In genomic region chr7:132773527-132773956, GRCh38 we compare ENCODE assay signal across 18 cellular contexts.
DNase-seq lines count a peak whose midpoint lies in the region; ATAC-seq, FAIRE-seq and TF ChIP-seq lines count a peak whose summit lies in the region.
"Had no signal": no experiment of that assay in that cellular context is flagged by ENCODE, and none has a peak within 500 bp of the region (broad histone marks: within the 10 kb centered on the region; RNA-seq: fewer than 3 reads in every experiment).

No MANE protein-coding gene starts in this region.

- no peaks in the 10 kb centered on the region for H3K9me2 ChIP-seq in Karpas-422 (replicated peaks; ENCODE audit: insufficient read depth, low read length)

- intact Hi-C loops in HepG2 (cut with micrococcal nuclease; ENCODE audit: unreplicated experiment), result no loop called here
- intact Hi-C loops in right lobe of liver (cut with DNase I), result no loop called here
- intact Hi-C loops in uterus (cut with DNase I; ENCODE audit: low total_unique reads), result no loop called here

- no peak for TF ChIP-seq CTCF in HepG2 (CRISPR knock-in tag; IDR thresholded peaks at IDR 0.05)
- no peak for TF ChIP-seq CTCF in right lobe of liver (IDR thresholded peaks at IDR 0.05)
- no peak for TF ChIP-seq CTCF in uterus (IDR thresholded peaks at IDR 0.05)

- CTCF ChIA-PET in HepG2 (lab: Yijun Ruan, JAX; ENCODE audit: low intra/inter-chr PET ratio, low total read pairs), result no interaction called here

- H3K9me3 ChIP-seq in HepG2 (ENCODE audit: low read length), result peaks cover 6% of the 10 kb centered on the region; the same call in 1 of the 2 replicates
- no peaks in the 10 kb centered on the region for H3K9me3 ChIP-seq in right lobe of liver
- H3K9me3 ChIP-seq in uterus, result no peaks in the 10 kb centered on the region
- H3K9me3 ChIP-seq in Karpas-422 (ENCODE audit: low read length), result peaks cover 8% of the 10 kb centered on the region

- in situ Hi-C loops in HepG2 (cut with HindIII; ENCODE audit: extremely low pct_ligation_motif_present, low pct_unique_long_range_greater_than_20kb), result no loop called here

- no peaks in the 10 kb centered on the region for H3K79me2 ChIP-seq in HepG2 (ENCODE audit: insufficient read depth, low read length)
- H3K79me2 ChIP-seq in Karpas-422 (ENCODE audit: low read length), result no peaks in the 10 kb centered on the region

- TF ChIP-seq EP300 in HepG2 (IDR thresholded peaks at IDR 0.05; ENCODE audit: low read depth in 2 of 2, low read length in 2 of 2) (no peak), HepG2 (CRISPR knock-in tag; IDR thresholded peaks at IDR 0.05; ENCODE audit: borderline replicate concordance) (no peak)

- H2AFZ ChIP-seq in HepG2 (ENCODE audit: low read length) (no peak overlapping the region), Karpas-422 (ENCODE audit: low read length) (no peak overlapping the region)

- H4K20me1 ChIP-seq in HepG2 (ENCODE audit: insufficient read depth, low read length), result no peaks in the 10 kb centered on the region
- no peaks in the 10 kb centered on the region for H4K20me1 ChIP-seq in Karpas-422 (ENCODE audit: insufficient read depth, low read depth, low read length)
- H4K20me1 ChIP-seq: BLaER1 had no signal

- DNase-seq in HepG2 (ENCODE audit: low spot score), result no peak
- DNase-seq in right lobe of liver, result no peak
- peak; percentile 74 for DNase-seq in NCI-H1694 treated with DMSO at 0.1 percent for 48 hours (lab: John Stamatoyannopoulos, UW)
- peak; percentile 77 for DNase-seq in dedifferentiated amniotic fluid mesenchymal stem cell (ENCODE audit: extremely low spot score)
- DNase-seq in stromal cell of bone marrow (ENCODE audit: low read depth), result peak; percentile 69
- DNase-seq in stimulated activated CD4-positive, alpha-beta T cell treated with anti-CD3 and anti-CD28 coated beads, Interleukin-2, amount 100 ng/mL, for 24 hours, result no peak
- DNase-seq in uterus, result no peak
- no peak for DNase-seq in Karpas-422
- DNase-seq: activated CD8-positive, alpha-beta T cell treated with anti-CD3 and anti-CD28 coated beads for 36 hours; activated gamma-delta T cell; DMS 273 treated with DMSO at 0.1 percent for 48 hours; effector CD8-positive, alpha-beta T cell; mesenchymal stem cell; NCI-H1092 treated with DMSO at 0.1 percent for 48 hours; trophoblast cell had no signal

- no peak overlapping the region for H3K4me3 ChIP-seq in HepG2 (replicated peaks in 1 of 3; ENCODE audit: insufficient read depth in 1 of 3, low read depth in 2 of 3, low read length in 3 of 3)
- H3K4me3 ChIP-seq in right lobe of liver, result no peak overlapping the region
- H3K4me3 ChIP-seq in uterus, result no peak overlapping the region
- no peak overlapping the region for H3K4me3 ChIP-seq in Karpas-422 (ENCODE audit: low read length)
- H3K4me3 ChIP-seq: BLaER1 had no signal

- FAIRE-seq in HepG2 (lab: Jason Lieb, UNC), result no peak
- FAIRE-seq: H1 had no signal

- TF ChIP-seq POLR2A in HepG2 (IDR thresholded peaks at IDR 0.05; ENCODE audit: insufficient read depth in 1 of 2, low read depth in 2 of 2, low read length in 2 of 2), result no peak
- no peak for TF ChIP-seq POLR2A in right lobe of liver (IDR thresholded peaks at IDR 0.05)
- TF ChIP-seq POLR2A in uterus (IDR thresholded peaks at IDR 0.05), result no peak

- H3K27ac ChIP-seq in HepG2 (ENCODE audit: extremely low read length, insufficient read depth, low read length), result no peak overlapping the region
- H3K27ac ChIP-seq in right lobe of liver, result no peak overlapping the region
- no peak overlapping the region for H3K27ac ChIP-seq in uterus
- H3K27ac ChIP-seq in Karpas-422 (ENCODE audit: low read length), result no peak overlapping the region
- H3K27ac ChIP-seq: BLaER1 had no signal

- H3K36me3 ChIP-seq in HepG2 (replicated peaks in 1 of 2; ENCODE audit: control insufficient read depth in 1 of 2, insufficient read depth in 2 of 2, low read length in 2 of 2) (no peaks in the 10 kb centered on the region), right lobe of liver (no peaks in the 10 kb centered on the region), uterus (no peaks in the 10 kb centered on the region), Karpas-422 (ENCODE audit: insufficient read depth, low read length) (no peaks in the 10 kb centered on the region)
- H3K36me3 ChIP-seq: BLaER1 had no signal

- WGBS in HepG2 (ENCODE audit: low lambda C conversion rate), result 23% methylated on average over 5 of the region's 5 CpGs
- WGBS in right lobe of liver (ENCODE audit: insufficient coverage, low coverage, low lambda C conversion rate, missing lambda C conversion rate), result 72% methylated on average over 5 of the region's 5 CpGs

- no peak for ATAC-seq in HepG2
- ATAC-seq in right lobe of liver, result no peak
- ATAC-seq: activated CD8-positive, alpha-beta T cell treated with anti-CD3 and anti-CD28 coated beads for 36 hours; sciatic nerve had no signal

- H3K27me3 ChIP-seq in HepG2 (ENCODE audit: control insufficient read depth in 1 of 2, insufficient read depth in 2 of 2, low read length in 2 of 2) (no peaks in the 10 kb centered on the region), right lobe of liver (no peaks in the 10 kb centered on the region), uterus (no peaks in the 10 kb centered on the region), Karpas-422 (ENCODE audit: low read length) (no peaks in the 10 kb centered on the region)
- H3K27me3 ChIP-seq: BLaER1 had no signal

- TF ChIP-seq RAD21 in HepG2 (CRISPR knock-in tag; IDR thresholded peaks at IDR 0.05), result no peak

- H3K9ac ChIP-seq in HepG2 (ENCODE audit: insufficient read depth, low read depth, low read length) (no peak overlapping the region), Karpas-422 (ENCODE audit: low read length) (no peak overlapping the region)
- H3K9ac ChIP-seq: BLaER1 had no signal

- H3K4me2 ChIP-seq in HepG2 (ENCODE audit: low read depth, low read length), result no peak overlapping the region
- H3K4me2 ChIP-seq in Karpas-422 (ENCODE audit: low read depth, low read length, poor library complexity, severe bottlenecking), result no peak overlapping the region
- H3K4me2 ChIP-seq: BLaER1 had no signal

- no peaks in the 10 kb centered on the region for H3K4me1 ChIP-seq in HepG2 (ENCODE audit: insufficient read depth, low read length)
- H3K4me1 ChIP-seq in right lobe of liver, result no peaks in the 10 kb centered on the region
- no peaks in the 10 kb centered on the region for H3K4me1 ChIP-seq in uterus
- H3K4me1 ChIP-seq in Karpas-422 (ENCODE audit: low read length), result no peaks in the 10 kb centered on the region; the same call in 1 of the 2 replicates

- POLR2A ChIA-PET in HepG2 (lab: Yijun Ruan, JAX), result no interaction called here

- no TSS peak for BruUV-seq in HepG2 (replicated peaks; lab: Mats Ljungman, UMichigan)

TF ChIP-seq in HepG2, 621 proteins besides CTCF, POLR2A, EP300 and RAD21:
- TF ChIP-seq CREB1 (IDR thresholded peaks at IDR 0.05) (peak; percentile 69), CREB1 (CRISPR knock-in tag; IDR thresholded peaks at IDR 0.05) (no peak), MAFK (conservative IDR thresholded peaks at IDR 0.05 in 1 of 2, IDR thresholded peaks at IDR 0.05 in 1 of 2; ENCODE audit: low read length in 2 of 2) (peak in 1 of 2 experiments; percentile 34; a peak in 1 of 4 replicates), ZBTB14 (CRISPR knock-in tag; IDR thresholded peaks at IDR 0.05) (no peak), CEBPB (IDR thresholded peaks at IDR 0.05; ENCODE audit: borderline replicate concordance, low read depth, low read length) (peak; percentile 47; the same call in 1 of the 2 replicates), ATF7 (IDR thresholded peaks at IDR 0.05) (peak; percentile 27; the same call in 1 of the 2 replicates), ATF7 (CRISPR knock-in tag; IDR thresholded peaks at IDR 0.05) (no peak), MAFF (IDR thresholded peaks at IDR 0.05; ENCODE audit: low read depth, low read length) (peak; percentile 20; the same call in 1 of the 2 replicates)
- TF ChIP-seq, protein P1, sequence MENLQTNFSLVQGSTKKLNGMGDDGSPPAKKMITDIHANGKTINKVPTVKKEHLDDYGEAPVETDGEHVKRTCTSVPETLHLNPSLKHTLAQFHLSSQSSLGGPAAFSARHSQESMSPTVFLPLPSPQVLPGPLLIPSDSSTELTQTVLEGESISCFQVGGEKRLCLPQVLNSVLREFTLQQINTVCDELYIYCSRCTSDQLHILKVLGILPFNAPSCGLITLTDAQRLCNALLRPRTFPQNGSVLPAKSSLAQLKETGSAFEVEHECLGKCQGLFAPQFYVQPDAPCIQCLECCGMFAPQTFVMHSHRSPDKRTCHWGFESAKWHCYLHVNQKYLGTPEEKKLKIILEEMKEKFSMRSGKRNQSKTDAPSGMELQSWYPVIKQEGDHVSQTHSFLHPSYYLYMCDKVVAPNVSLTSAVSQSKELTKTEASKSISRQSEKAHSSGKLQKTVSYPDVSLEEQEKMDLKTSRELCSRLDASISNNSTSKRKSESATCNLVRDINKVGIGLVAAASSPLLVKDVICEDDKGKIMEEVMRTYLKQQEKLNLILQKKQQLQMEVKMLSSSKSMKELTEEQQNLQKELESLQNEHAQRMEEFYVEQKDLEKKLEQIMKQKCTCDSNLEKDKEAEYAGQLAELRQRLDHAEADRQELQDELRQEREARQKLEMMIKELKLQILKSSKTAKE (CRISPR knock-in tag; IDR thresholded peaks at IDR 0.05; ENCODE audit: borderline replicate concordance), result no peak

Comparison
In these comparisons a context has a peak if more than half of its experiments do, and no peak if none do; other contexts are left out.
1. DNase-seq: peak in NCI-H1694 treated with DMSO at 0.1 percent for 48 hours (single experiment), dedifferentiated amniotic fluid mesenchymal stem cell (single experiment) and stromal cell of bone marrow (single experiment); none in HepG2 (single experiment), right lobe of liver (0 of 3), stimulated activated CD4-positive, alpha-beta T cell treated with anti-CD3 and anti-CD28 coated beads, Interleukin-2, amount 100 ng/mL, for 24 hours (0 of 2), uterus (0 of 2) and Karpas-422 (single experiment).